8 cellular contexts compared by ENCODE assay signal in genomic region chr19:3557461-3558248, GRCh38. TPM values are rescaled to one million over a fixed set of nuclear protein-coding genes. Genes with fewer than 3 reads are reported as not detected.
A peak's percentile ranks its signal among the peaks of the same experiment; 100 is the strongest.
DNase-seq lines count a peak whose midpoint lies in the region; ATAC-seq and TF ChIP-seq lines count a peak whose summit lies in the region.

Gene MFSD12 (minus strand): TSS chr19:3557586. CDS start chr19:3557403, 183 bp downstream.

- peak within 1 kb of the TSS; percentile 52 to 56 for H3K27ac ChIP-seq in thoracic aorta

- H3K27ac Mint-ChIP-seq in activated naive CD4-positive, alpha-beta T cell treated with anti-CD3 and anti-CD28 coated beads, Interleukin-2, amount 50 U/mL, for 24 hours, result peak within 1 kb of the TSS; percentile 96
- H3K27ac Mint-ChIP-seq in osteocyte (ENCODE audit: unreplicated experiment), result peak within 1 kb of the TSS; percentile 94

- peaks cover 35% of the 10 kb centered on the region for H3K4me1 Mint-ChIP-seq in activated naive CD4-positive, alpha-beta T cell treated with anti-CD3 and anti-CD28 coated beads, Interleukin-2, amount 50 U/mL, for 24 hours
- peaks cover 36% of the 10 kb centered on the region for H3K4me1 Mint-ChIP-seq in osteocyte (ENCODE audit: unreplicated experiment)

- H3K36me3 Mint-ChIP-seq in activated naive CD4-positive, alpha-beta T cell treated with anti-CD3 and anti-CD28 coated beads, Interleukin-2, amount 50 U/mL, for 24 hours, result no peaks in the 10 kb centered on the region
- no peaks in the 10 kb centered on the region for H3K36me3 Mint-ChIP-seq in osteocyte (ENCODE audit: unreplicated experiment)

- H3K27me3 ChIP-seq in thoracic aorta (replicated peaks; ENCODE audit: insufficient read depth), result no peaks in the 10 kb centered on the region

- no peaks in the 10 kb centered on the region for H3K9me3 Mint-ChIP-seq in activated naive CD4-positive, alpha-beta T cell treated with anti-CD3 and anti-CD28 coated beads, Interleukin-2, amount 50 U/mL, for 24 hours
- no peaks in the 10 kb centered on the region for H3K9me3 Mint-ChIP-seq in osteocyte (ENCODE audit: unreplicated experiment)

- peak; percentile 100 for DNase-seq in GM10248 (ENCODE audit: extremely low spot score)
- peak; percentile 85 for DNase-seq in NCI-H1048 (lab: John Stamatoyannopoulos, UW)
- DNase-seq in glomerular visceral epithelial cell (ENCODE audit: extremely low spot score), result peak; percentile 94
- DNase-seq in osteocyte (ENCODE audit: extremely low spot score, unreplicated experiment), result peak; percentile 98
- DNase-seq in thoracic aorta (ENCODE audit: low spot score), result peak; percentile 78

- TF ChIP-seq CTCF in GM10248 (IDR thresholded peaks at IDR 0.05; ENCODE audit: control extremely low read depth, extremely low read depth, low read depth, missing control alignments) (no peak), osteocyte (IDR thresholded peaks at IDR 0.05) (no peak), thoracic aorta (IDR thresholded peaks at IDR 0.05) (no peak)

- H3K36me3 ChIP-seq in thoracic aorta, result no peaks in the 10 kb centered on the region

- peaks cover 16 to 25% of the 10 kb centered on the region in 2 donors for H3K4me1 ChIP-seq in thoracic aorta (ENCODE audit: control insufficient read depth in 1 of 2, low read depth in 2 of 2)

- H3K4me3 Mint-ChIP-seq in activated naive CD4-positive, alpha-beta T cell treated with anti-CD3 and anti-CD28 coated beads, Interleukin-2, amount 50 U/mL, for 24 hours, result peak within 1 kb of the TSS; percentile 97
- peak within 1 kb of the TSS; percentile 91 for H3K4me3 Mint-ChIP-seq in osteocyte (ENCODE audit: unreplicated experiment)

- H3K27me3 Mint-ChIP-seq in activated naive CD4-positive, alpha-beta T cell treated with anti-CD3 and anti-CD28 coated beads, Interleukin-2, amount 50 U/mL, for 24 hours, result no peaks in the 10 kb centered on the region
- H3K27me3 Mint-ChIP-seq in osteocyte (ENCODE audit: unreplicated experiment), result no peaks in the 10 kb centered on the region

- no peaks in the 10 kb centered on the region for H3K9me3 ChIP-seq in thoracic aorta

- POLR2A ChIA-PET in GM10248 (lab: Yijun Ruan, JAX), result no interaction called here

- CTCF ChIA-PET in GM10248 (lab: Yijun Ruan, JAX), result interaction anchor here (1.1 to 7.4 kb wide), 6 partner anchors 10 to 253 kb away, joined by 3 to 68 read pairs (median 5); no protein-coding TSS in a partner anchor

- H3K4me3 ChIP-seq in thoracic aorta, result peak within 1 kb of the TSS; percentile 80

- ATAC-seq in HG02588 (IDR thresholded peaks at IDR 0.05; ENCODE audit: unreplicated experiment) (peak; percentile 79), SK-N-SH treated with all-trans-retinoic acid at 6 μM for 48 hours (peak; percentile 97), thoracic aorta (ENCODE audit: insufficient number of reproducible peaks, low FRiP score, low read depth) (peak; percentile 93)

TF ChIP-seq in SK-N-SH treated with all-trans-retinoic acid at 6 μM for 48 hours, 23 proteins besides CTCF, POLR2A, EP300 and RAD21:
- TF ChIP-seq TSHZ2 (CRISPR knock-in tag; IDR thresholded peaks at IDR 0.05) (peak; percentile 34; the same call in 1 of the 2 replicates), ARNTL (CRISPR knock-in tag; IDR thresholded peaks at IDR 0.05; ENCODE audit: borderline replicate concordance, low read depth) (no peak), TCF4 (CRISPR knock-in tag; IDR thresholded peaks at IDR 0.05; ENCODE audit: borderline replicate concordance) (peak; percentile 43; the same call in 1 of the 2 replicates)

RNA-seq across cellular contexts. Expression of gene MFSD12, which starts in this region (rescaled TPM):
- 85.5 and 91.7 TPM in 2 replicates for total RNA-seq in osteocyte
- 100 to 1,000 TPM in 1 of 2 donors, 10 to 100 TPM in 1; 85.6 to 112 TPM for total RNA-seq in thoracic aorta

Comparison
In these comparisons a context has a peak if more than half of its experiments do, and no peak if none do; other contexts are left out.
1. Peak in every context shown above with its lines: DNase-seq, ATAC-seq, H3K4me3 ChIP-seq and H3K27ac ChIP-seq.